In genomic region chr9:127832248-127832647, GRCh38 we compare ENCODE assay signal across 10 cellular contexts. TPM values are rescaled to one million over a fixed set of nuclear protein-coding genes. Genes with fewer than 3 reads are reported as not detected.
DNase-seq lines count a peak whose midpoint lies in the region; ATAC-seq and TF ChIP-seq lines count a peak whose summit lies in the region.
"Had no signal": no experiment of that assay in that cellular context is flagged by ENCODE, and none has a peak within 500 bp of the region (broad histone marks: within the 10 kb centered on the region; RNA-seq: fewer than 3 reads in every experiment).

No MANE protein-coding gene starts in this region.

- H3K4me3 ChIP-seq in CD8-positive, alpha-beta T cell (ENCODE audit: low read depth, low read length), result no peak overlapping the region
- H3K4me3 ChIP-seq in gastrocnemius medialis (no peak overlapping the region), H7 (ENCODE audit: insufficient read depth, low read depth, low read length) (no peak overlapping the region)

- CTCF ChIA-PET in CD8-positive, alpha-beta T cell (lab: Charles Lee), result interaction anchor here (0.6 to 1.0 kb wide), 2 partner anchors 38 to 97 kb away, joined by 3 to 7 read pairs; partner anchors contain the start of gene TOR2A

- H3K4me1 Mint-ChIP-seq in CD8-positive, alpha-beta T cell (ENCODE audit: low read depth), result peaks cover 15% of the 10 kb centered on the region
- H3K4me1 Mint-ChIP-seq in dendritic cell treated with granulocyte-macrophage colony-stimulating factor and Interleukin-4, amounts not matched to agents 40 ng/mL and 50 ng/mL, for 4 days (ENCODE audit: low read depth), result peaks cover 54% of the 10 kb centered on the region

- ATAC-seq in CD8-positive, alpha-beta T cell, result peak; percentile 59
- ATAC-seq in gastrocnemius medialis (no peak), HG03097 (IDR thresholded peaks at IDR 0.05; ENCODE audit: low FRiP score, unreplicated experiment) (no peak)

- peak overlapping the region; percentile 26 for H3K4me3 Mint-ChIP-seq in CD8-positive, alpha-beta T cell
- H3K4me3 Mint-ChIP-seq in dendritic cell treated with granulocyte-macrophage colony-stimulating factor and Interleukin-4, amounts not matched to agents 40 ng/mL and 50 ng/mL, for 4 days, result no peak overlapping the region

- POLR2A ChIA-PET in CD8-positive, alpha-beta T cell (lab: Charles Lee), result interaction anchor here (0.7 kb wide), 1 partner anchor 1594 kb away, joined by 3 read pairs; no protein-coding TSS in a partner anchor

- no peaks in the 10 kb centered on the region for H3K27me3 ChIP-seq in CD8-positive, alpha-beta T cell (ENCODE audit: insufficient read depth, low read length)
- H3K27me3 ChIP-seq in gastrocnemius medialis, result no peaks in the 10 kb centered on the region
- no peaks in the 10 kb centered on the region for H3K27me3 ChIP-seq in H7 (ENCODE audit: control insufficient read depth, insufficient read depth, low read length)

- peaks cover 9% of the 10 kb centered on the region for H3K4me1 ChIP-seq in CD8-positive, alpha-beta T cell (ENCODE audit: insufficient read depth, low read length)
- peaks cover 43 to 56% of the 10 kb centered on the region in 2 donors for H3K4me1 ChIP-seq in gastrocnemius medialis

- H3K27ac ChIP-seq in CD8-positive, alpha-beta T cell (ENCODE audit: low read depth, low read length), result no peak overlapping the region
- H3K27ac ChIP-seq in gastrocnemius medialis, result peak overlapping the region; percentile 38 to 55 (median 46)

- H3K27ac Mint-ChIP-seq in CD8-positive, alpha-beta T cell, result peak overlapping the region; percentile 77
- H3K27ac Mint-ChIP-seq in dendritic cell treated with granulocyte-macrophage colony-stimulating factor and Interleukin-4, amounts not matched to agents 40 ng/mL and 50 ng/mL, for 4 days, result peak overlapping the region; percentile 80

- no peaks in the 10 kb centered on the region for H3K27me3 Mint-ChIP-seq in CD8-positive, alpha-beta T cell (ENCODE audit: low read depth)
- H3K27me3 Mint-ChIP-seq in dendritic cell treated with granulocyte-macrophage colony-stimulating factor and Interleukin-4, amounts not matched to agents 40 ng/mL and 50 ng/mL, for 4 days, result no peaks in the 10 kb centered on the region
- H3K27me3 Mint-ChIP-seq: CD4-positive, alpha-beta memory T cell had no signal

- in situ Hi-C loops in gastrocnemius medialis (cut with MboI; ENCODE audit: low sequenced_read_pairs in 4 of 4), result no loop called here

- no peaks in the 10 kb centered on the region for H3K9me3 Mint-ChIP-seq in CD8-positive, alpha-beta T cell
- no peaks in the 10 kb centered on the region for H3K9me3 Mint-ChIP-seq in dendritic cell treated with granulocyte-macrophage colony-stimulating factor and Interleukin-4, amounts not matched to agents 40 ng/mL and 50 ng/mL, for 4 days
- H3K9me3 Mint-ChIP-seq: CD4-positive, alpha-beta memory T cell had no signal

- no peaks in the 10 kb centered on the region for H3K36me3 Mint-ChIP-seq in CD8-positive, alpha-beta T cell
- peaks cover 52% of the 10 kb centered on the region for H3K36me3 Mint-ChIP-seq in dendritic cell treated with granulocyte-macrophage colony-stimulating factor and Interleukin-4, amounts not matched to agents 40 ng/mL and 50 ng/mL, for 4 days (ENCODE audit: low read depth)
- H3K36me3 Mint-ChIP-seq: CD4-positive, alpha-beta memory T cell had no signal

- no peaks in the 10 kb centered on the region for H3K9me3 ChIP-seq in CD8-positive, alpha-beta T cell (ENCODE audit: low read length)
- H3K9me3 ChIP-seq in gastrocnemius medialis, result no peaks in the 10 kb centered on the region

- intact Hi-C loops in CD8-positive, alpha-beta T cell (cut with DNase I, micrococcal nuclease), result no loop called here
- intact Hi-C loops in dendritic cell treated with granulocyte-macrophage colony-stimulating factor and Interleukin-4, amounts not matched to agents 40 ng/mL and 50 ng/mL, for 4 days (cut with micrococcal nuclease), result no loop called here
- intact Hi-C loops in gastrocnemius medialis (cut with DNase I; ENCODE audit: low total_unique reads), result no loop called here

- TF ChIP-seq POLR2A in gastrocnemius medialis (IDR thresholded peaks at IDR 0.05), result no peak

- no peaks in the 10 kb centered on the region for H3K36me3 ChIP-seq in CD8-positive, alpha-beta T cell (ENCODE audit: insufficient read depth, low read length)
- H3K36me3 ChIP-seq in gastrocnemius medialis (no peaks in the 10 kb centered on the region), H7 (replicated peaks; ENCODE audit: control insufficient read depth, insufficient read depth, low read length) (no peaks in the 10 kb centered on the region)

- DNase-seq in CD8-positive, alpha-beta T cell, result peak in 2 of 7 experiments; percentile 12 to 30
- DNase-seq in M059J (ENCODE audit: low read depth), result peak; percentile 63
- DNase-seq in gastrocnemius medialis, result no peak
- no peak for DNase-seq in activated gamma-delta T cell treated with Interleukin-2 at 50 U/mL for 16 hours
- no peak for DNase-seq in H7
- DNase-seq: CD4-positive, alpha-beta memory T cell; kidney; SHP77 treated with DMSO at 0.1 percent for 48 hours had no signal

- TF ChIP-seq CTCF in CD8-positive, alpha-beta T cell (IDR thresholded peaks at IDR 0.05), result no peak
- TF ChIP-seq CTCF in gastrocnemius medialis (IDR thresholded peaks at IDR 0.05 in 4 of 5, conservative IDR thresholded peaks at IDR 0.05 in 1 of 5), result no peak

RNA-seq across cellular contexts. Expression of gene ENG, which starts 22.2 kb away (rescaled TPM):
- 1 to 10 TPM; 2.6 to 3.0 TPM for total RNA-seq in CD8-positive, alpha-beta T cell
- total RNA-seq in M059J (2014; rRNA removed; shearing (Covaris generic)), result 25.9 and 46.1 TPM in 2 replicates
- total RNA-seq in gastrocnemius medialis, result 10 to 100 TPM; 27.4 to 49.8 (median 32.6) TPM
- total RNA-seq in H7 (2014; rRNA removed; shearing (Covaris generic)), result 1.4 and 1.8 TPM in 2 replicates

RNA-seq across cellular contexts. Expression of gene FPGS, which starts 29.6 kb away (rescaled TPM):
- total RNA-seq in CD8-positive, alpha-beta T cell, result 10 to 100 TPM; 91.9 to 95.3 TPM
- 46.2 and 76.4 TPM in 2 replicates for total RNA-seq in M059J (2014; rRNA removed; shearing (Covaris generic))
- 10 to 100 TPM; 36.4 to 87.6 (median 47.7) TPM for total RNA-seq in gastrocnemius medialis
- total RNA-seq in H7 (2014; rRNA removed; shearing (Covaris generic)), result 84.9 and 92.2 TPM in 2 replicates

RNA-seq across cellular contexts. Expression of gene AK1, which starts 45.2 kb away (rescaled TPM):
- total RNA-seq in CD8-positive, alpha-beta T cell, result 10 to 100 TPM; 34.8 to 35.2 TPM
- 58.5 and 86.3 TPM in 2 replicates for total RNA-seq in M059J (2014; rRNA removed; shearing (Covaris generic))
- total RNA-seq in gastrocnemius medialis, result 100 to 1,000 TPM; 240 to 489 (median 359) TPM
- 18.5 and 20.4 TPM in 2 replicates for total RNA-seq in H7 (2014; rRNA removed; shearing (Covaris generic))

RNA-seq across cellular contexts. Expression of gene CDK9, which starts 46.4 kb away (rescaled TPM):
- 100 to 1,000 TPM; 116 to 120 TPM for total RNA-seq in CD8-positive, alpha-beta T cell
- total RNA-seq in M059J (2014; rRNA removed; shearing (Covaris generic)), result 31.8 and 33.2 TPM in 2 replicates
- 10 to 100 TPM; 50.3 to 71.2 (median 51.2) TPM for total RNA-seq in gastrocnemius medialis
- total RNA-seq in H7 (2014; rRNA removed; shearing (Covaris generic)), result 51.5 and 56.6 TPM in 2 replicates

RNA-seq across cellular contexts. Expression of gene SH2D3C, which starts 53.8 kb away (rescaled TPM):
- 1 to 10 TPM; 5.9 to 6.4 TPM for total RNA-seq in CD8-positive, alpha-beta T cell
- total RNA-seq in M059J (2014; rRNA removed; shearing (Covaris generic)), result 0.12 TPM in 1 of 2 replicates, not detected in the other
- 1 to 10 TPM; 4.7 to 8.1 (median 5.2) TPM for total RNA-seq in gastrocnemius medialis
- 0.26 and 0.42 TPM in 2 replicates for total RNA-seq in H7 (2014; rRNA removed; shearing (Covaris generic))
